8 cellular contexts compared by ENCODE assay signal in genomic region chr6:44667668-44668390, GRCh38.
DNase-seq lines count a peak whose midpoint lies in the region; ATAC-seq and TF ChIP-seq lines count a peak whose summit lies in the region.

No MANE protein-coding gene starts in this region.

- TF ChIP-seq RAD21 in SK-N-SH (IDR thresholded peaks at IDR 0.05; ENCODE audit: low read length), result no peak; the same call in 1 of the 2 replicates

- intact Hi-C loops in A673 (cut with micrococcal nuclease; ENCODE audit: unreplicated experiment), result no loop called here
- intact Hi-C loops in psoas muscle (cut with DNase I), result no loop called here

- no peak overlapping the region for H3K4me3 ChIP-seq in A673 (ENCODE audit: low read depth, low read length, poor library complexity, severe bottlenecking)
- H3K4me3 ChIP-seq in GM23338, result no peak overlapping the region
- no peak overlapping the region for H3K4me3 ChIP-seq in SK-N-SH (ENCODE audit: low read depth in 2 of 2, low read length in 1 of 2)
- H3K4me3 ChIP-seq in psoas muscle, result no peak overlapping the region

- POLR2A ChIA-PET in A673 (lab: Charles Lee; ENCODE audit: low non-redundant PET), result no interaction called here
- POLR2A ChIA-PET in SK-N-SH (lab: Yijun Ruan, JAX), result no interaction called here

- no TSS peak for BruUV-seq in A673 (replicated peaks; lab: Mats Ljungman, UMichigan)

- H3F3A ChIP-seq in GM23338 (replicated peaks; ENCODE audit: low read depth), result 0 out of 2 replicates have a peak, but pooled peaks cover 3% of the 10 kb centered on the region
- peaks cover 9% of the 10 kb centered on the region for H3F3A ChIP-seq in SK-N-SH (replicated peaks; ENCODE audit: insufficient read depth)

- CTCF ChIA-PET in A673 (lab: Charles Lee) (no interaction called here), SK-N-SH (lab: Yijun Ruan, JAX) (interaction anchor here (1.0 to 6.4 kb wide), 3 partner anchors 14 to 251 kb away, joined by 3 to 39 read pairs (median 3); no protein-coding TSS in a partner anchor)

- peak overlapping the region; percentile 39; the same call in 1 of the 2 replicates for H3K4me2 ChIP-seq in GM23338
- peak overlapping the region; percentile 60; the same call in 1 of the 2 replicates for H3K4me2 ChIP-seq in SK-N-SH

- H4K20me1 ChIP-seq in GM23338 (replicated peaks; ENCODE audit: insufficient read depth), result no peaks in the 10 kb centered on the region
- H4K20me1 ChIP-seq in SK-N-SH (ENCODE audit: insufficient read depth), result no peaks in the 10 kb centered on the region

- H3K9me3 ChIP-seq in A673 (ENCODE audit: low read depth, low read length, poor library complexity, severe bottlenecking), result no peaks in the 10 kb centered on the region
- H3K9me3 ChIP-seq in SK-N-SH, result no peaks in the 10 kb centered on the region
- no peaks in the 10 kb centered on the region for H3K9me3 ChIP-seq in psoas muscle

- H3K27ac ChIP-seq in A673 (ENCODE audit: low read depth, low read length, poor library complexity, severe bottlenecking) (no peak overlapping the region), GM23338 (ENCODE audit: low read depth) (peak overlapping the region; percentile 40), SK-N-SH (ENCODE audit: low read depth in 2 of 2, low read length in 1 of 2) (peak overlapping the region; percentile 78 to 86), psoas muscle (no peak overlapping the region)

- H3K36me3 ChIP-seq in A673 (ENCODE audit: insufficient read depth, low read length, poor library complexity, severe bottlenecking) (no peaks in the 10 kb centered on the region), GM23338 (ENCODE audit: insufficient read depth) (no peaks in the 10 kb centered on the region), SK-N-SH (replicated peaks in 1 of 2; ENCODE audit: control insufficient read depth in 1 of 2, insufficient read depth in 2 of 2, low read length in 1 of 2) (no peaks in the 10 kb centered on the region), psoas muscle (ENCODE audit: insufficient read depth in 1 of 2, low read depth in 1 of 2) (no peaks in the 10 kb centered on the region)

- H3K36me3 Mint-ChIP-seq in GM23338 (ENCODE audit: low read depth), result no peaks in the 10 kb centered on the region; the same call in 2 of the 3 replicates

- ATAC-seq in GM23338 (peak; percentile 57), psoas muscle (peak in 1 of 4 donors; percentile 23), HG03108 (IDR thresholded peaks at IDR 0.05; ENCODE audit: unreplicated experiment) (no peak)

- TF ChIP-seq EP300 in SK-N-SH (IDR thresholded peaks at IDR 0.05; ENCODE audit: borderline replicate concordance in 1 of 2, low read depth in 1 of 2, low read length in 1 of 2), result no peak

- H3K27me3 ChIP-seq in A673 (replicated peaks; ENCODE audit: insufficient read depth, low read depth, low read length, poor library complexity) (no peaks in the 10 kb centered on the region), GM23338 (ENCODE audit: insufficient read depth) (no peaks in the 10 kb centered on the region), SK-N-SH (ENCODE audit: insufficient read depth) (no peaks in the 10 kb centered on the region), psoas muscle (ENCODE audit: insufficient read depth in 3 of 3, low read length in 2 of 3) (peaks cover 0 to 4% (median 2%) of the 10 kb centered on the region in 3 donors)

- H3K27me3 Mint-ChIP-seq in GM23338 (ENCODE audit: insufficient read depth, low read depth, poor library complexity), result peaks cover 25% of the 10 kb centered on the region

- 59% methylated on average over 9 of the region's 9 CpGs for WGBS in SK-N-SH (ENCODE audit: low lambda C conversion rate)
- 56 to 62% (median 59%) methylated on average over 9 of the region's 9 CpGs for WGBS in psoas muscle, 3 donors

- peak overlapping the region; percentile 27; the same call in 1 of the 2 replicates for H3K9ac ChIP-seq in SK-N-SH

- H3K9me2 ChIP-seq in GM23338 (ENCODE audit: insufficient read depth) (peaks cover 21% of the 10 kb centered on the region), SK-N-SH (no peaks in the 10 kb centered on the region)

- peaks cover 75% of the 10 kb centered on the region for H3K4me1 Mint-ChIP-seq in GM23338

- H3K4me1 ChIP-seq in A673 (ENCODE audit: insufficient read depth, low read length, poor library complexity, severe bottlenecking) (peaks cover 45% of the 10 kb centered on the region), GM23338 (ENCODE audit: insufficient read depth) (peaks cover 50% of the 10 kb centered on the region), SK-N-SH (ENCODE audit: control insufficient read depth in 1 of 2, insufficient read depth in 2 of 2, low read depth in 1 of 2, low read length in 1 of 2) (peaks cover 34 to 51% of the 10 kb centered on the region in 2 experiments), psoas muscle (no peaks in the 10 kb centered on the region)

- H2AFZ ChIP-seq in GM23338 (peak overlapping the region; percentile 6; the same call in 1 of the 2 replicates), SK-N-SH (ENCODE audit: low read depth) (no peak overlapping the region)

- H3K4me3 Mint-ChIP-seq in GM23338, result no peak overlapping the region; the same call in 2 of the 3 replicates

- H3K27ac Mint-ChIP-seq in GM23338, result peak overlapping the region; percentile 36

- no peaks in the 10 kb centered on the region for H3K79me2 ChIP-seq in GM23338 (replicated peaks; ENCODE audit: insufficient read depth)
- no peaks in the 10 kb centered on the region for H3K79me2 ChIP-seq in SK-N-SH (ENCODE audit: insufficient read depth)

- no peaks in the 10 kb centered on the region; the same call in 2 of the 3 replicates for H3K9me3 Mint-ChIP-seq in GM23338

- DNase-seq in A673 (ENCODE audit: low spot score) (no peak), GM23338 (ENCODE audit: low spot score) (peak; percentile 71), SK-N-SH (no peak), ecto neural progenitor cell (ENCODE audit: low spot score) (peak; percentile 73), psoas muscle (no peak), globus pallidus (ENCODE audit: low spot score) (no peak), anterior cingulate cortex (lab: John Stamatoyannopoulos, UW) (no peak)

- TF ChIP-seq CTCF in A673 (conservative IDR thresholded peaks at IDR 0.05; ENCODE audit: low read depth, low read length), result 0 out of 2 replicates have a peak, but pooled peaks have one; percentile 16
- peak; percentile 46 to 64; a peak in 3 of 4 replicates for TF ChIP-seq CTCF in GM23338 (conservative IDR thresholded peaks at IDR 0.05; ENCODE audit: low read depth in 2 of 2)
- TF ChIP-seq CTCF in SK-N-SH (IDR thresholded peaks at IDR 0.05), result peak; percentile 55
- TF ChIP-seq CTCF in psoas muscle (IDR thresholded peaks at IDR 0.05), result peak; percentile 37

TF ChIP-seq in GM23338, 12 proteins besides CTCF, POLR2A, EP300 and RAD21 (continues in another document):
- TF ChIP-seq JUNB (IDR thresholded peaks at IDR 0.05; ENCODE audit: unreplicated experiment) (no peak), ZNF331 (CRISPR knock-in tag; IDR thresholded peaks at IDR 0.05; ENCODE audit: low read depth) (no peak), EZH2 (IDR thresholded peaks at IDR 0.05; ENCODE audit: low read depth, unreplicated experiment) (no peak), NANOG (IDR thresholded peaks at IDR 0.05; ENCODE audit: borderline replicate concordance) (no peak)

TF ChIP-seq in SK-N-SH, 30 proteins besides CTCF, POLR2A, EP300 and RAD21:
- TF ChIP-seq SMC3 (IDR thresholded peaks at IDR 0.05; ENCODE audit: low read depth, low read length) (0 out of 2 replicates have a peak, but pooled peaks have one; percentile 9), USF2 (IDR thresholded peaks at IDR 0.05; ENCODE audit: borderline replicate concordance, low read depth, low read length) (no peak), YY1 (IDR thresholded peaks at IDR 0.05; ENCODE audit: low read depth) (no peak)

Comparison
In these comparisons a context has a peak if more than half of its experiments do, and no peak if none do; other contexts are left out.
1. DNase-seq: peak in GM23338 (single experiment) and ecto neural progenitor cell (single experiment); none in A673 (single experiment), SK-N-SH (single experiment), psoas muscle (0 of 2), globus pallidus (single experiment) and anterior cingulate cortex (0 of 58).
2. H3K27ac ChIP-seq: peak in GM23338 (single experiment) and SK-N-SH (2 of 2); none in A673 (single experiment) and psoas muscle (single experiment).
3. Peak in every context shown above with its lines, with median percentiles within 50 percentile points of each other: CTCF ChIP-seq.